Comparison of ENCODE assay signal across 23 cellular contexts in the genomic region with DNA sequence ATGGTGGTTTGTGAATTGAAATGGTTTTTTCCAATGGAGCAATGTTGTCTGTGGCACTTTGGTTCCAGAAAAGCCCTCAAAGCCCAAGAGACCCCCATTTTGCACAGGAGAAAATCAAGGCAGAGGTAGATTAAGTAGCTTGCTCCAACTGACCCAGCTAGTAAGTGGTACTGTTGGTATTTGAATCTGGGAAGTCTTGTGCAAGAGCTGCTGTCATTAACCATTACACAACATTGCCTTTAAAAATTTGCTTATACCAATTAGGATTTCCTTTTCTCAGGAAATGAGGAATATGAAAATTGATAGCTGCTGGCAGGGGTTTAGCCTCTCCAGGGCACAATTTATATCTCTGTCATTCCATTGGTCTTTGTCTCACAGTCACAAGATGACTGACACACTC.
"Had no signal": no experiment of that assay in that cellular context is flagged by ENCODE, and none has a peak within 500 bp of the region (broad histone marks: within the 10 kb centered on the region; RNA-seq: fewer than 3 reads in every experiment).

No MANE protein-coding gene starts in this region.

- H3K4me3 ChIP-seq: SJCRH30 had no signal

- H3K27me3 ChIP-seq: SJCRH30 had no signal

- H3K27ac ChIP-seq: SJCRH30 had no signal

- H3K9me3 ChIP-seq: SJCRH30 had no signal

- H3K36me3 ChIP-seq: SJCRH30 had no signal

- ATAC-seq: HepG2, SK-N-SH treated with all-trans-retinoic acid at 6 μM for 48 hours had no signal

- DNase-seq: IMR-90, Karpas-422, KG1, MM.1S, NCI-H1092, NCI-H1105 treated with DMSO at 0.1 percent for 48 hours, NCI-H1417 treated with DMSO at 0.1 percent for 48 hours, NCI-H146, NCI-H1694 treated with DMSO at 0.1 percent for 48 hours, NCI-H1930, NCI-H2081, NCI-H2107, NCI-H226, NCI-H446, NCI-H510A, NCI-H524 treated with DMSO at 0.1 percent for 48 hours, NCI-H69, NCI-H774, RPMI8226, SHP77, SJCRH30 had no signal
